Comparison of ENCODE assay signal across 10 cellular contexts in genomic region chrY:2934861-2935605, GRCh38. TPM values are rescaled to one million over a fixed set of nuclear protein-coding genes. Genes with fewer than 3 reads are reported as not detected.
A peak's percentile ranks its signal among the peaks of the same experiment; 100 is the strongest.
DNase-seq lines count a peak whose midpoint lies in the region; ATAC-seq, FAIRE-seq and TF ChIP-seq lines count a peak whose summit lies in the region.
"Had no signal": no experiment of that assay in that cellular context is flagged by ENCODE, and none has a peak within 500 bp of the region (broad histone marks: within the 10 kb centered on the region; RNA-seq: fewer than 3 reads in every experiment).

Gene ZFY (plus strand): TSS chrY:2935381. CDS start chrY:2953937, 18,556 bp downstream.

- no peaks in the 10 kb centered on the region for H3K79me2 ChIP-seq in neural progenitor cell (ENCODE audit: low read depth)

- no peak within 1 kb of the TSS for H3K9ac ChIP-seq in neural progenitor cell

- peak; percentile 32 for DNase-seq in GM13976 (ENCODE audit: low spot score)
- peak; percentile 90 for DNase-seq in activated CD4-positive, alpha-beta T cell treated with anti-CD3 and anti-CD28 coated beads, Interleukin-2, amount 10 ng/mL, durations not matched to agents 24 days and 14 days
- DNase-seq in frontal cortex (ENCODE audit: low spot score in 2 of 2), result peak in 1 of 2 donors; percentile 18
- DNase-seq in stimulated activated CD4-positive, alpha-beta T cell treated with anti-CD3 and anti-CD28 coated beads, Interleukin-1b, Interleukin-23, amount 100 ng/mL, for 24 hours (ENCODE audit: low read depth in 4 of 4, low spot score in 1 of 4), result peak in 3 of 4 experiments; percentile 40 to 47 (median 44)
- no peak for DNase-seq in neural progenitor cell (ENCODE audit: low spot score)
- DNase-seq in left colon, result no peak
- no peak for DNase-seq in NAMALWA (ENCODE audit: low spot score)

- no peaks in the 10 kb centered on the region for H3K36me3 ChIP-seq in neural progenitor cell

- H3K9me3 ChIP-seq in neural progenitor cell (ENCODE audit: low read depth), result no peaks in the 10 kb centered on the region

- ATAC-seq in HG03469 (IDR thresholded peaks at IDR 0.05; ENCODE audit: unreplicated experiment), result peak; percentile 9
- no peak for ATAC-seq in left colon
- ATAC-seq: K562 had no signal

- H3K27ac ChIP-seq in neural progenitor cell, result no peak within 1 kb of the TSS

- no peaks in the 10 kb centered on the region for H3K4me1 ChIP-seq in neural progenitor cell

- FAIRE-seq in frontal cortex (lab: Jason Lieb, UNC), result no peak
- FAIRE-seq: K562 had no signal

- in situ Hi-C loops in GM13976 (cut with MboI; ENCODE audit: low sequenced_read_pairs, unreplicated experiment), result no loop called here

- peak within 1 kb of the TSS; percentile 82 for H3K4me3 Mint-ChIP-seq in activated CD4-positive, alpha-beta T cell treated with anti-CD3 and anti-CD28 coated beads, Interleukin-2, amount 10 ng/mL, durations not matched to agents 24 days and 14 days
- no peak within 1 kb of the TSS for H3K4me3 Mint-ChIP-seq in neural progenitor cell

- H3K27me3 Mint-ChIP-seq in activated CD4-positive, alpha-beta T cell treated with anti-CD3 and anti-CD28 coated beads, Interleukin-2, amount 10 ng/mL, durations not matched to agents 24 days and 14 days, result no peaks in the 10 kb centered on the region
- no peaks in the 10 kb centered on the region for H3K27me3 Mint-ChIP-seq in neural progenitor cell (ENCODE audit: insufficient read depth, low read depth)

- TF ChIP-seq CTCF in GM13976 (IDR thresholded peaks at IDR 0.05; ENCODE audit: borderline replicate concordance, control extremely low read depth, extremely low read depth, insufficient read depth, missing control alignments), result no peak
- TF ChIP-seq CTCF in neural progenitor cell (IDR thresholded peaks at IDR 0.05), result no peak

- H4K20me1 ChIP-seq in neural progenitor cell (ENCODE audit: low read depth), result no peaks in the 10 kb centered on the region

- H3K27ac Mint-ChIP-seq in activated CD4-positive, alpha-beta T cell treated with anti-CD3 and anti-CD28 coated beads, Interleukin-2, amount 10 ng/mL, durations not matched to agents 24 days and 14 days, result peak within 1 kb of the TSS; percentile 98
- H3K27ac Mint-ChIP-seq in neural progenitor cell, result no peak within 1 kb of the TSS

- no peaks in the 10 kb centered on the region for H3K27me3 ChIP-seq in neural progenitor cell

- H2AFZ ChIP-seq in neural progenitor cell (replicated peaks), result no peak within 1 kb of the TSS

- no peak within 1 kb of the TSS for H3K4me3 ChIP-seq in neural progenitor cell
- H3K4me3 ChIP-seq: K562, lung had no signal

- H3K9me3 Mint-ChIP-seq in activated CD4-positive, alpha-beta T cell treated with anti-CD3 and anti-CD28 coated beads, Interleukin-2, amount 10 ng/mL, durations not matched to agents 24 days and 14 days, result no peaks in the 10 kb centered on the region
- H3K9me3 Mint-ChIP-seq in neural progenitor cell, result no peaks in the 10 kb centered on the region

- no peaks in the 10 kb centered on the region for H3F3A ChIP-seq in neural progenitor cell (ENCODE audit: low read depth)

- peaks cover 24% of the 10 kb centered on the region for H3K36me3 Mint-ChIP-seq in activated CD4-positive, alpha-beta T cell treated with anti-CD3 and anti-CD28 coated beads, Interleukin-2, amount 10 ng/mL, durations not matched to agents 24 days and 14 days (ENCODE audit: low read depth)
- H3K36me3 Mint-ChIP-seq in neural progenitor cell, result no peaks in the 10 kb centered on the region

- H3K4me1 Mint-ChIP-seq in activated CD4-positive, alpha-beta T cell treated with anti-CD3 and anti-CD28 coated beads, Interleukin-2, amount 10 ng/mL, durations not matched to agents 24 days and 14 days, result peaks cover 15% of the 10 kb centered on the region
- H3K4me1 Mint-ChIP-seq in neural progenitor cell, result no peaks in the 10 kb centered on the region

- intact Hi-C loops in activated CD4-positive, alpha-beta T cell treated with anti-CD3 and anti-CD28 coated beads, Interleukin-2, amount 10 ng/mL, durations not matched to agents 24 days and 14 days (cut with micrococcal nuclease), result loop anchor here (1.0 kb wide), 2 partner anchors 22 to 48 kb away; no protein-coding TSS in a partner anchor
- intact Hi-C loops in left colon (cut with DNase I, micrococcal nuclease), result no loop called here

- no peak within 1 kb of the TSS for H3K4me2 ChIP-seq in neural progenitor cell

RNA-seq across cellular contexts. Expression of gene ZFY, which starts in this region (rescaled TPM):
- 15.9 and 18.4 TPM in 2 replicates for total RNA-seq in activated CD4-positive, alpha-beta T cell treated with anti-CD3 and anti-CD28 coated beads, Interleukin-2, amount 10 ng/mL, durations not matched to agents 24 days and 14 days
- total RNA-seq in frontal cortex (37.9 TPM), neural progenitor cell (ENCODE audit: low replicate concordance) (not detected in 2 replicates), left colon (not detected)
- total RNA-seq: K562, lung had no signal

Comparison
In these comparisons a context has a peak if more than half of its experiments do, and no peak if none do; other contexts are left out.
1. DNase-seq: peak in GM13976 (single experiment), activated CD4-positive, alpha-beta T cell treated with anti-CD3 and anti-CD28 coated beads, Interleukin-2, amount 10 ng/mL, durations not matched to agents 24 days and 14 days (single experiment) and stimulated activated CD4-positive, alpha-beta T cell treated with anti-CD3 and anti-CD28 coated beads, Interleukin-1b, Interleukin-23, amount 100 ng/mL, for 24 hours (3 of 4); none in neural progenitor cell (single experiment), left colon (0 of 2) and NAMALWA (single experiment).